ENCODE assay signal across 8 cellular contexts in genomic region chr20:13546497-13547131, GRCh38.
A peak's percentile ranks its signal among the peaks of the same experiment; 100 is the strongest.
DNase-seq lines count a peak whose midpoint lies in the region; ATAC-seq, FAIRE-seq and TF ChIP-seq lines count a peak whose summit lies in the region.

No MANE protein-coding gene starts in this region.

- no peaks in the 10 kb centered on the region for H3K27me3 Mint-ChIP-seq in activated CD8-positive, alpha-beta T cell treated with anti-CD3 and anti-CD28 coated beads, Interleukin-2, amount 10 ng/mL, durations not matched to agents 7 days and 5 days (ENCODE audit: low read depth)

- CTCF ChIA-PET in activated CD8-positive, alpha-beta T cell treated with anti-CD3 and anti-CD28 coated beads, Interleukin-2, amount 10 ng/mL, durations not matched to agents 7 days and 5 days (lab: Charles Lee) = interaction anchor here (0.7 to 5.7 kb wide), 78 partner anchors 8 to 632 kb away, joined by 3 to 43 read pairs (median 4); partner anchors contain the start of gene ISM1

- H3K27ac Mint-ChIP-seq in activated CD8-positive, alpha-beta T cell treated with anti-CD3 and anti-CD28 coated beads, Interleukin-2, amount 10 ng/mL, durations not matched to agents 7 days and 5 days = no peak overlapping the region

- no peaks in the 10 kb centered on the region for H3K4me1 Mint-ChIP-seq in activated CD8-positive, alpha-beta T cell treated with anti-CD3 and anti-CD28 coated beads, Interleukin-2, amount 10 ng/mL, durations not matched to agents 7 days and 5 days (ENCODE audit: low read depth)

- H3K4me3 Mint-ChIP-seq in activated CD8-positive, alpha-beta T cell treated with anti-CD3 and anti-CD28 coated beads, Interleukin-2, amount 10 ng/mL, durations not matched to agents 7 days and 5 days = no peak overlapping the region

- peak; percentile 55 for FAIRE-seq in endometrium (lab: Jason Lieb, UNC)

- TF ChIP-seq POLR2A in GM18505 (IDR thresholded peaks at IDR 0.05; ENCODE audit: borderline replicate concordance, extremely low read depth, insufficient read depth, insufficient read length) = no peak

- POLR2A ChIA-PET in activated CD8-positive, alpha-beta T cell treated with anti-CD3 and anti-CD28 coated beads, Interleukin-2, amount 10 ng/mL, durations not matched to agents 7 days and 5 days (lab: Charles Lee) = interaction anchor here (1.0 kb wide), 1 partner anchor 296 kb away, joined by 3 read pairs; no protein-coding TSS in a partner anchor

- H3K9me3 Mint-ChIP-seq in activated CD8-positive, alpha-beta T cell treated with anti-CD3 and anti-CD28 coated beads, Interleukin-2, amount 10 ng/mL, durations not matched to agents 7 days and 5 days (ENCODE audit: insufficient read depth) = no peaks in the 10 kb centered on the region

- no peaks in the 10 kb centered on the region for H3K36me3 Mint-ChIP-seq in activated CD8-positive, alpha-beta T cell treated with anti-CD3 and anti-CD28 coated beads, Interleukin-2, amount 10 ng/mL, durations not matched to agents 7 days and 5 days (ENCODE audit: low read depth)

- ATAC-seq in GM18505 (IDR thresholded peaks at IDR 0.05; ENCODE audit: unreplicated experiment) = peak; percentile 73
- peak; percentile 76 for ATAC-seq in HG03280 (IDR thresholded peaks at IDR 0.05; ENCODE audit: unreplicated experiment)
- peak; percentile 68 for ATAC-seq in activated CD8-positive, alpha-beta T cell treated with anti-CD3 and anti-CD28 coated beads, Interleukin-2, amount 10 ng/mL, durations not matched to agents 7 days and 5 days

- DNase-seq in AG08395 (ENCODE audit: low spot score) (peak; percentile 51), NCI-H526 treated with DMSO at 0.1 percent for 48 hours (lab: John Stamatoyannopoulos, UW) (peak; percentile 41), mucosa of gallbladder (ENCODE audit: low spot score) (peak; percentile 70)
- peak; percentile 80 for DNase-seq in activated CD8-positive, alpha-beta T cell treated with anti-CD3 and anti-CD28 coated beads, Interleukin-2, amount 10 ng/mL, durations not matched to agents 7 days and 5 days
- peak; percentile 30 to 33 for DNase-seq in stimulated activated CD8-positive, alpha-beta memory T cell treated with anti-CD3 and anti-CD28 coated beads, Interleukin-7, amount 100 ng/mL, for 4 hours (ENCODE audit: low read depth in 2 of 2)

Comparison
In these comparisons a context has a peak if more than half of its experiments do, and no peak if none do; other contexts are left out.
1. Peak in every context shown above with its lines: DNase-seq and ATAC-seq.